In genomic region chr9:94802795-94803194, GRCh38 we compare ENCODE assay signal across 9 cellular contexts.
DNase-seq lines count a peak whose midpoint lies in the region; ATAC-seq and TF ChIP-seq lines count a peak whose summit lies in the region.
"Had no signal": no experiment of that assay in that cellular context is flagged by ENCODE, and none has a peak within 500 bp of the region (broad histone marks: within the 10 kb centered on the region; RNA-seq: fewer than 3 reads in every experiment).

No MANE protein-coding gene starts in this region.

- peaks cover 41% of the 10 kb centered on the region for H3K36me3 Mint-ChIP-seq in activated CD4-positive, alpha-beta memory T cell treated with anti-CD3 and anti-CD28 coated beads, Interleukin-2, amount 10 ng/mL, durations not matched to agents 7 days and 5 days (ENCODE audit: low read depth)
- peaks cover 28% of the 10 kb centered on the region for H3K36me3 Mint-ChIP-seq in nephron (ENCODE audit: low read depth)

- CTCF ChIA-PET in activated CD4-positive, alpha-beta memory T cell treated with anti-CD3 and anti-CD28 coated beads, Interleukin-2, amount 10 ng/mL, durations not matched to agents 7 days and 5 days (lab: Charles Lee), result interaction anchor here (1.0 to 1.1 kb wide), 3 partner anchors 64 to 325 kb away, joined by 3 read pairs; no protein-coding TSS in a partner anchor

- peak overlapping the region; percentile 8 for H3K27ac Mint-ChIP-seq in activated CD4-positive, alpha-beta memory T cell treated with anti-CD3 and anti-CD28 coated beads, Interleukin-2, amount 10 ng/mL, durations not matched to agents 7 days and 5 days
- peak overlapping the region in 2 of 3 experiments; percentile 45 for H3K27ac Mint-ChIP-seq in nephron

- peaks cover 32% of the 10 kb centered on the region for H3K4me1 Mint-ChIP-seq in activated CD4-positive, alpha-beta memory T cell treated with anti-CD3 and anti-CD28 coated beads, Interleukin-2, amount 10 ng/mL, durations not matched to agents 7 days and 5 days
- H3K4me1 Mint-ChIP-seq in nephron, result peaks cover 71% of the 10 kb centered on the region

- no peak overlapping the region for H3K4me3 Mint-ChIP-seq in activated CD4-positive, alpha-beta memory T cell treated with anti-CD3 and anti-CD28 coated beads, Interleukin-2, amount 10 ng/mL, durations not matched to agents 7 days and 5 days
- no peak overlapping the region for H3K4me3 Mint-ChIP-seq in nephron
- H3K4me3 Mint-ChIP-seq: neural crest cell had no signal

- no peaks in the 10 kb centered on the region for H3K27me3 Mint-ChIP-seq in activated CD4-positive, alpha-beta memory T cell treated with anti-CD3 and anti-CD28 coated beads, Interleukin-2, amount 10 ng/mL, durations not matched to agents 7 days and 5 days
- H3K27me3 Mint-ChIP-seq in nephron (ENCODE audit: low read depth), result no peaks in the 10 kb centered on the region

- no peak for TF ChIP-seq CTCF in nephron (IDR thresholded peaks at IDR 0.05; ENCODE audit: unreplicated experiment in 3 of 3)

- peak; percentile 45 for DNase-seq in activated CD4-positive, alpha-beta memory T cell treated with anti-CD3 and anti-CD28 coated beads, Interleukin-2, amount 10 ng/mL, durations not matched to agents 7 days and 5 days
- no peak for DNase-seq in retina
- DNase-seq in activated CD4-positive, CD25-positive, alpha-beta regulatory T cell treated with anti-CD3 and anti-CD28 coated beads, Interleukin-2, amount 50 U/mL, for 72 hours, result no peak
- DNase-seq in CD1c-positive myeloid dendritic cell (ENCODE audit: extremely low spot score), result no peak

- no peaks in the 10 kb centered on the region for H3K9me3 Mint-ChIP-seq in activated CD4-positive, alpha-beta memory T cell treated with anti-CD3 and anti-CD28 coated beads, Interleukin-2, amount 10 ng/mL, durations not matched to agents 7 days and 5 days
- H3K9me3 Mint-ChIP-seq in nephron, result no peaks in the 10 kb centered on the region
- H3K9me3 Mint-ChIP-seq: neural crest cell had no signal

- peak; percentile 37 for ATAC-seq in GM18861 (IDR thresholded peaks at IDR 0.05; ENCODE audit: unreplicated experiment)
- ATAC-seq in HG03045 (IDR thresholded peaks at IDR 0.05; ENCODE audit: unreplicated experiment), result peak; percentile 51
- ATAC-seq in GM19397 (IDR thresholded peaks at IDR 0.05; ENCODE audit: unreplicated experiment), result no peak

- POLR2A ChIA-PET in activated CD4-positive, alpha-beta memory T cell treated with anti-CD3 and anti-CD28 coated beads, Interleukin-2, amount 10 ng/mL, durations not matched to agents 7 days and 5 days (lab: Charles Lee), result interaction anchor here (1.2 to 1.8 kb wide), 2 partner anchors 58 to 98 kb away, joined by 4 to 5 read pairs; no protein-coding TSS in a partner anchor
